ENCODE assay signal across 13 cellular contexts in genomic region chr12:87439990-87440827, GRCh38.
DNase-seq lines count a peak whose midpoint lies in the region; ATAC-seq and TF ChIP-seq lines count a peak whose summit lies in the region.
"Had no signal": no experiment of that assay in that cellular context is flagged by ENCODE, and none has a peak within 500 bp of the region (broad histone marks: within the 10 kb centered on the region; RNA-seq: fewer than 3 reads in every experiment).

No MANE protein-coding gene starts in this region.

- DNase-seq in GM23248 (peak; percentile 93), SW 1271 (lab: John Stamatoyannopoulos, UW) (peak; percentile 15 to 69), fibroblast of the conjunctiva (ENCODE audit: low read depth) (peak; percentile 73), glutamatergic neuron (no peak)
- no peak for DNase-seq in activated naive CD4-positive, alpha-beta T cell treated with anti-CD3 and anti-CD28 coated beads, Interleukin-2, amount 50 U/mL, for 72 hours (ENCODE audit: low spot score in 2 of 2)
- no peak for DNase-seq in activated T-cell treated with anti-CD3 and anti-CD28 coated beads, Interleukin-2, amount 50 U/mL, for 24 hours
- DNase-seq: KG1; stimulated activated naive CD4-positive, alpha-beta T cell treated with Interleukin-2 at 50 U/mL for 16 hours had no signal

- no peaks in the 10 kb centered on the region for H3K9me2 ChIP-seq in GM23248 (ENCODE audit: insufficient read depth)

- peaks cover 4% of the 10 kb centered on the region for H3K4me1 Mint-ChIP-seq in glutamatergic neuron (ENCODE audit: low read depth, unreplicated experiment)
- H3K4me1 Mint-ChIP-seq in activated T-cell treated with anti-CD3 and anti-CD28 coated beads, Interleukin-2, amount 50 U/mL, for 24 hours (ENCODE audit: low read depth) = no peaks in the 10 kb centered on the region
- H3K4me1 Mint-ChIP-seq: activated T-helper 17 cell treated with anti-CD3 and anti-CD28 coated beads, Interleukin-2, amount 50 U/mL, for 72 hours had no signal

- H3K4me3 ChIP-seq in GM23248 (no peak overlapping the region), skeletal muscle satellite cell (ENCODE audit: low read length) (no peak overlapping the region)
- H3K4me3 ChIP-seq: SJSA1 had no signal

- H3K27ac Mint-ChIP-seq in activated naive CD4-positive, alpha-beta T cell treated with anti-CD3 and anti-CD28 coated beads, Interleukin-2, amount 50 U/mL, for 72 hours = no peak overlapping the region
- no peak overlapping the region for H3K27ac Mint-ChIP-seq in glutamatergic neuron (ENCODE audit: unreplicated experiment)
- no peak overlapping the region for H3K27ac Mint-ChIP-seq in activated T-cell treated with anti-CD3 and anti-CD28 coated beads, Interleukin-2, amount 50 U/mL, for 24 hours
- H3K27ac Mint-ChIP-seq: activated T-helper 17 cell treated with anti-CD3 and anti-CD28 coated beads, Interleukin-2, amount 50 U/mL, for 72 hours had no signal

- TF ChIP-seq CTCF in glutamatergic neuron (IDR thresholded peaks at IDR 0.05; ENCODE audit: partially characterized antibody, unreplicated experiment) = no peak

- no peak overlapping the region for H3K4me3 Mint-ChIP-seq in glutamatergic neuron (ENCODE audit: unreplicated experiment)
- no peak overlapping the region for H3K4me3 Mint-ChIP-seq in activated T-cell treated with anti-CD3 and anti-CD28 coated beads, Interleukin-2, amount 50 U/mL, for 24 hours
- H3K4me3 Mint-ChIP-seq: activated T-helper 17 cell treated with anti-CD3 and anti-CD28 coated beads, Interleukin-2, amount 50 U/mL, for 72 hours had no signal

- peaks cover 5 to 15% of the 10 kb centered on the region in 2 donors for H3K9me3 Mint-ChIP-seq in activated naive CD4-positive, alpha-beta T cell treated with anti-CD3 and anti-CD28 coated beads, Interleukin-2, amount 50 U/mL, for 72 hours
- peaks cover 2% of the 10 kb centered on the region for H3K9me3 Mint-ChIP-seq in glutamatergic neuron (ENCODE audit: unreplicated experiment)
- peaks cover 12% of the 10 kb centered on the region for H3K9me3 Mint-ChIP-seq in activated T-cell treated with anti-CD3 and anti-CD28 coated beads, Interleukin-2, amount 50 U/mL, for 24 hours

- peaks cover 7% of the 10 kb centered on the region; the same call in 1 of the 2 replicates for H3F3A ChIP-seq in GM23248 (ENCODE audit: insufficient read depth)

- no peak overlapping the region; the same call in 1 of the 2 replicates for H2AFZ ChIP-seq in GM23248
- H2AFZ ChIP-seq: parathyroid adenoma had no signal

- no peak overlapping the region for H3K4me2 ChIP-seq in GM23248 (ENCODE audit: unreplicated experiment)
- peak overlapping the region; percentile 14 for H3K4me2 ChIP-seq in skeletal muscle satellite cell (ENCODE audit: low read length)

- H3K9me3 ChIP-seq in GM23248 (ENCODE audit: low read depth) = no peaks in the 10 kb centered on the region
- H3K9me3 ChIP-seq in skeletal muscle satellite cell (replicated peaks; ENCODE audit: low read length) = no peaks in the 10 kb centered on the region
- H3K9me3 ChIP-seq: SJSA1 had no signal

- H3K27ac ChIP-seq in GM23248 = peak overlapping the region; percentile 33; the same call in 1 of the 2 replicates
- H3K27ac ChIP-seq: parathyroid adenoma, SJSA1 had no signal

- no peaks in the 10 kb centered on the region for H3K79me2 ChIP-seq in GM23248 (ENCODE audit: insufficient read depth)
- H3K79me2 ChIP-seq: parathyroid adenoma had no signal

- no peaks in the 10 kb centered on the region for H3K36me3 Mint-ChIP-seq in activated naive CD4-positive, alpha-beta T cell treated with anti-CD3 and anti-CD28 coated beads, Interleukin-2, amount 50 U/mL, for 72 hours
- no peaks in the 10 kb centered on the region for H3K36me3 Mint-ChIP-seq in glutamatergic neuron (ENCODE audit: unreplicated experiment)
- no peaks in the 10 kb centered on the region for H3K36me3 Mint-ChIP-seq in activated T-cell treated with anti-CD3 and anti-CD28 coated beads, Interleukin-2, amount 50 U/mL, for 24 hours (ENCODE audit: low read depth)

- in situ Hi-C loops in GM23248 (cut with MboI) = no loop called here

- no peak for ATAC-seq in activated naive CD4-positive, alpha-beta T cell treated with anti-CD3 and anti-CD28 coated beads, Interleukin-2, amount 50 U/mL, for 72 hours
- ATAC-seq in GM18907 (IDR thresholded peaks at IDR 0.05; ENCODE audit: unreplicated experiment) = no peak
- ATAC-seq: activated T-helper 17 cell treated with anti-CD3 and anti-CD28 coated beads, Interleukin-2, amount 50 U/mL, for 72 hours had no signal

- no peaks in the 10 kb centered on the region for H4K20me1 ChIP-seq in GM23248 (ENCODE audit: insufficient read depth)

- H3K9ac ChIP-seq in GM23248 (no peak overlapping the region), skeletal muscle satellite cell (ENCODE audit: low read depth, low read length) (no peak overlapping the region)
- H3K9ac ChIP-seq: parathyroid adenoma had no signal

- H3K27me3 Mint-ChIP-seq in glutamatergic neuron (ENCODE audit: unreplicated experiment) = peaks cover 2% of the 10 kb centered on the region
- no peaks in the 10 kb centered on the region for H3K27me3 Mint-ChIP-seq in activated T-cell treated with anti-CD3 and anti-CD28 coated beads, Interleukin-2, amount 50 U/mL, for 24 hours
- H3K27me3 Mint-ChIP-seq: activated T-helper 17 cell treated with anti-CD3 and anti-CD28 coated beads, Interleukin-2, amount 50 U/mL, for 72 hours had no signal

- WGBS in GM23248 (ENCODE audit: low coverage in 1 of 2, low lambda C conversion rate in 2 of 2, missing lambda C conversion rate in 2 of 2), 2 experiments = 1 to 2% methylated on average over 2 of the region's 2 CpGs

- H3K27me3 ChIP-seq in GM23248 (replicated peaks; ENCODE audit: insufficient read depth) (no peaks in the 10 kb centered on the region), skeletal muscle satellite cell (ENCODE audit: control insufficient read depth, insufficient read depth, low read length) (no peaks in the 10 kb centered on the region)
- H3K27me3 ChIP-seq: SJSA1 had no signal

- peaks cover 14% of the 10 kb centered on the region for H3K4me1 ChIP-seq in GM23248 (ENCODE audit: insufficient read depth)
- peaks cover 17% of the 10 kb centered on the region for H3K4me1 ChIP-seq in skeletal muscle satellite cell (ENCODE audit: control insufficient read depth, insufficient read depth, low read length)
- H3K4me1 ChIP-seq: parathyroid adenoma, SJSA1 had no signal

- H3K36me3 ChIP-seq in GM23248 (ENCODE audit: low read depth) (no peaks in the 10 kb centered on the region), skeletal muscle satellite cell (ENCODE audit: insufficient read depth, low read length) (no peaks in the 10 kb centered on the region)
- H3K36me3 ChIP-seq: SJSA1 had no signal

Comparison
In these comparisons a context has a peak if more than half of its experiments do, and no peak if none do; other contexts are left out.
1. DNase-seq: peak in GM23248 (single experiment), SW 1271 (2 of 2) and fibroblast of the conjunctiva (single experiment); none in activated naive CD4-positive, alpha-beta T cell treated with anti-CD3 and anti-CD28 coated beads, Interleukin-2, amount 50 U/mL, for 72 hours (0 of 2), glutamatergic neuron (single experiment) and activated T-cell treated with anti-CD3 and anti-CD28 coated beads, Interleukin-2, amount 50 U/mL, for 24 hours (single experiment).